ENCODE assay signal across 21 cellular contexts in the genomic region with DNA sequence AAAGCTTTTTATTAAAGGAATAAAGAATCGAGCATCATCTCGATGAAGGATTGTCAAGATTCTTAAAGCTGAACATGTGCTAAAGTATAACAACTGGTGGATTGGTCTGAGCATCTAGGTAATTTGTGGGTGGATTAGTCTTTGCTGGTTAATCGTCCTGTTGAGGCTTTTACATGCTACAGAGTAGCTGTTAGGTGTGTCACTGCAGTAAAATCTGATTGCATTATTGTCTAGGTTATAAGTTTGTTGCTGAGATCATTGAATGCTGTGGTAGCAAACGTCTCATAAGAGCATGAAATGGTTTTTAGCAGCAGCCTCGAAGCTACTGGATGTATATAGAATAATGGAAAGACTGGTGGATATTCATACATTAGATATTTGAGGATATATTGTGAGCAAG. TPM values are rescaled to one million over a fixed set of nuclear protein-coding genes. Genes with fewer than 3 reads are reported as not detected.
"Had no signal": no experiment of that assay in that cellular context is flagged by ENCODE, and none has a peak within 500 bp of the region (broad histone marks: within the 10 kb centered on the region; RNA-seq: fewer than 3 reads in every experiment).

No MANE protein-coding gene starts in this region.

- H3K27ac Mint-ChIP-seq: stimulated activated naive CD8-positive, alpha-beta T cell treated with anti-CD3 and anti-CD28 coated beads, Interleukin-15, amount 100 ng/mL, for 72 hours had no signal

- DNase-seq: activated gamma-delta T cell treated with Interleukin-2 at 50 U/mL for 16 hours; activated T-cell treated with anti-CD3 and anti-CD28 coated beads, Interleukin-2, amount 50 U/mL, for 1 hour; caudate nucleus; effector memory CD4-positive, alpha-beta T cell; lower lobe of right lung; midbrain; naive B cell; sigmoid colon; stimulated activated CD4-positive, alpha-beta T cell treated with anti-CD3 and anti-CD28 coated beads, Interleukin-4, amount 100 ng/mL, for 1 hour; stimulated activated CD8-positive, alpha-beta memory T cell treated with anti-CD3 and anti-CD28 coated beads, Interleukin-4, amount 100 ng/mL, for 48 hours; stimulated activated naive CD8-positive, alpha-beta T cell treated with anti-CD3 and anti-CD28 coated beads, Interleukin-15, amount 100 ng/mL, for 72 hours; testis had no signal

- H3K4me3 Mint-ChIP-seq: naive B cell; stimulated activated naive CD8-positive, alpha-beta T cell treated with anti-CD3 and anti-CD28 coated beads, Interleukin-15, amount 100 ng/mL, for 72 hours had no signal

- H3K9me3 Mint-ChIP-seq: naive B cell; stimulated activated naive CD8-positive, alpha-beta T cell treated with anti-CD3 and anti-CD28 coated beads, Interleukin-15, amount 100 ng/mL, for 72 hours had no signal

- H3K4me3 ChIP-seq: gastroesophageal sphincter, lower lobe of right lung, sigmoid colon, testis had no signal

- H3K9me3 ChIP-seq: gastroesophageal sphincter, lower lobe of right lung, sigmoid colon, testis had no signal

- H3K36me3 Mint-ChIP-seq: naive B cell had no signal

- H3K27me3 ChIP-seq: gastroesophageal sphincter, sigmoid colon, testis had no signal

- ATAC-seq: activated CD4-positive, CD25-positive, alpha-beta regulatory T cell treated with anti-CD3 and anti-CD28 coated beads, Interleukin-2, amount 50 U/mL, for 24 hours; gastroesophageal sphincter; lower lobe of right lung; SK-N-SH treated with all-trans-retinoic acid at 6 μM for 48 hours; stimulated activated naive CD8-positive, alpha-beta T cell treated with anti-CD3 and anti-CD28 coated beads, Interleukin-15, amount 100 ng/mL, for 72 hours had no signal

- H3K27ac ChIP-seq: epithelial cell of prostate, gastroesophageal sphincter, lower lobe of right lung, sigmoid colon had no signal

- H3K27me3 Mint-ChIP-seq: naive B cell; stimulated activated naive CD8-positive, alpha-beta T cell treated with anti-CD3 and anti-CD28 coated beads, Interleukin-15, amount 100 ng/mL, for 72 hours had no signal

RNA-seq across cellular contexts. Expression of a gene that starts 55.6 kb away (rescaled TPM):
- total RNA-seq: gastroesophageal sphincter; lower lobe of right lung; omental fat pad; pulmonary artery endothelial cell; sigmoid colon; T-helper 1 cell treated with Interleukin-12 subunit alpha and Interleukin-12 subunit beta and Interleukin-4 antibody, amounts not matched to agents 30 ng/mL and 1 ng/mL, for 36 hours; testis; urinary bladder had no signal
- polyA plus RNA-seq: adipose tissue, sigmoid colon, urinary bladder had no signal
